In genomic region chr11:130216221-130216550, GRCh38 we compare ENCODE assay signal across 18 cellular contexts. TPM values are rescaled to one million over a fixed set of nuclear protein-coding genes. Genes with fewer than 3 reads are reported as not detected.
"Had no signal": no experiment of that assay in that cellular context is flagged by ENCODE, and none has a peak within 500 bp of the region (broad histone marks: within the 10 kb centered on the region; RNA-seq: fewer than 3 reads in every experiment).

No MANE protein-coding gene starts in this region.

- H3K27ac Mint-ChIP-seq: endodermal cell, natural killer cell had no signal

- H3K4me1 ChIP-seq: colonic mucosa had no signal

- FAIRE-seq: endothelial cell of umbilical vein had no signal

- H3K79me2 ChIP-seq: hepatocyte had no signal

- H3K27me3 ChIP-seq: colonic mucosa, hepatocyte, right atrium auricular region, sigmoid colon, upper lobe of left lung had no signal

- H3K4me3 ChIP-seq: colonic mucosa, hepatocyte, right atrium auricular region, sigmoid colon, skin epidermis, upper lobe of left lung had no signal

- H3K36me3 Mint-ChIP-seq: natural killer cell had no signal

- H3K27ac ChIP-seq: colonic mucosa, hepatocyte, right atrium auricular region, sigmoid colon, skin epidermis, upper lobe of left lung had no signal

- DNase-seq: cerebellar nuclear complex; colonic mucosa; effector CD4-positive, alpha-beta T cell; erythroblast; foreskin melanocyte; left colon; left ventricle myocardium superior; mesendoderm; natural killer cell; sigmoid colon; stimulated activated CD4-positive, alpha-beta T cell treated with anti-CD3 and anti-CD28 coated beads, Interleukin-4, amount 100 ng/mL, for 4 hours; stimulated activated naive CD4-positive, alpha-beta T cell; upper lobe of left lung had no signal

- H3K4me1 Mint-ChIP-seq: endodermal cell, natural killer cell had no signal

- H3K4me3 Mint-ChIP-seq: endodermal cell, natural killer cell had no signal

- ATAC-seq: left ventricle myocardium superior, natural killer cell had no signal

- H3K36me3 ChIP-seq: colonic mucosa, right atrium auricular region, sigmoid colon, upper lobe of left lung had no signal

- H3K9me3 Mint-ChIP-seq: endodermal cell, natural killer cell had no signal

- H3K9me3 ChIP-seq: colonic mucosa, right atrium auricular region, sigmoid colon, upper lobe of left lung had no signal

- H3K4me2 ChIP-seq: hepatocyte had no signal

- H2AFZ ChIP-seq: hepatocyte had no signal

RNA-seq across cellular contexts. Expression of gene ST14, which starts 56.6 kb away (rescaled TPM):
- total RNA-seq: endothelial cell of umbilical vein had no signal
